21 cellular contexts compared by ENCODE assay signal in genomic region chr2:13578547-13578946, GRCh38.
A peak's percentile ranks its signal among the peaks of the same experiment; 100 is the strongest.
DNase-seq lines count a peak whose midpoint lies in the region; ATAC-seq, FAIRE-seq and TF ChIP-seq lines count a peak whose summit lies in the region.
"Had no signal": no experiment of that assay in that cellular context is flagged by ENCODE, and none has a peak within 500 bp of the region (broad histone marks: within the 10 kb centered on the region; RNA-seq: fewer than 3 reads in every experiment).

No MANE protein-coding gene starts in this region.

- no peaks in the 10 kb centered on the region for H3K36me3 Mint-ChIP-seq in astrocyte (ENCODE audit: low read depth, unreplicated experiment)
- H3K36me3 Mint-ChIP-seq: IgD-negative memory B cell had no signal

- no peaks in the 10 kb centered on the region for H3K36me3 ChIP-seq in astrocyte (ENCODE audit: insufficient read depth, low read length)

- H3K4me3 ChIP-seq in astrocyte (ENCODE audit: insufficient read depth, low read depth, low read length): no peak overlapping the region
- no peak overlapping the region for H3K4me3 ChIP-seq in retinal pigment epithelial cell (ENCODE audit: low read length)
- H3K4me3 ChIP-seq in coronary artery: no peak overlapping the region
- H3K4me3 ChIP-seq: GM23248 had no signal

- H4K20me1 ChIP-seq in astrocyte (ENCODE audit: insufficient read depth, low read length): no peaks in the 10 kb centered on the region

- TF ChIP-seq CTCF in D721Med (IDR thresholded peaks at IDR 0.05; ENCODE audit: insufficient read depth, missing control alignments) (no peak), astrocyte (IDR thresholded peaks at IDR 0.05; ENCODE audit: insufficient read depth, low read depth, low read length) (no peak), retinal pigment epithelial cell (conservative IDR thresholded peaks at IDR 0.05; ENCODE audit: low read depth, low read length) (no peak), coronary artery (IDR thresholded peaks at IDR 0.05) (no peak)

- H3K4me1 Mint-ChIP-seq in astrocyte (ENCODE audit: low read depth, unreplicated experiment): peaks cover 15% of the 10 kb centered on the region
- H3K4me1 Mint-ChIP-seq: B cell, IgD-negative memory B cell had no signal

- no peak overlapping the region for H2AFZ ChIP-seq in astrocyte (ENCODE audit: low read depth, low read length)
- H2AFZ ChIP-seq: GM23248 had no signal

- peak; percentile 37 for ATAC-seq in HG03565 (IDR thresholded peaks at IDR 0.05; ENCODE audit: unreplicated experiment)
- ATAC-seq: HCT116 had no signal

- no peaks in the 10 kb centered on the region for H3K27me3 Mint-ChIP-seq in astrocyte (ENCODE audit: low read depth, unreplicated experiment)
- H3K27me3 Mint-ChIP-seq: B cell; CD4-positive, alpha-beta T cell; IgD-negative memory B cell had no signal

- H3K9me3 Mint-ChIP-seq in astrocyte (ENCODE audit: unreplicated experiment): no peaks in the 10 kb centered on the region
- H3K9me3 Mint-ChIP-seq: IgD-negative memory B cell had no signal

- no peaks in the 10 kb centered on the region for H3K79me2 ChIP-seq in astrocyte (ENCODE audit: insufficient read depth, low read length)

- no peak overlapping the region for H3K9ac ChIP-seq in astrocyte (ENCODE audit: low read length)
- H3K9ac ChIP-seq: GM23248 had no signal

- FAIRE-seq in D721Med (lab: Jason Lieb, UNC) (peak; percentile 66), astrocyte (lab: Jason Lieb, UNC) (no peak)
- FAIRE-seq: A204.1, G401.6, GM12892, H54 had no signal

- H3K27ac ChIP-seq in astrocyte (ENCODE audit: low read depth, low read length) (no peak overlapping the region), coronary artery (no peak overlapping the region)
- H3K27ac ChIP-seq: GM23248 had no signal

- H3K27me3 ChIP-seq in astrocyte (ENCODE audit: insufficient read depth, low read length): no peaks in the 10 kb centered on the region

- DNase-seq in D721Med (ENCODE audit: insufficient read length, low spot score) (no peak), astrocyte (ENCODE audit: low read depth) (peak; percentile 47), retinal pigment epithelial cell (ENCODE audit: low read depth) (peak; percentile 48), coronary artery (ENCODE audit: low spot score) (no peak), RKO (ENCODE audit: low spot score) (no peak)
- DNase-seq in effector CD8-positive, alpha-beta T cell (lab: John Stamatoyannopoulos, UW): no peak
- DNase-seq: C1 segment of cervical spinal cord; CD4-positive, alpha-beta T cell; DMS153; DMS79 treated with DMSO at 0.1 percent for 48 hours; EL; GM23248; KG1 had no signal

- H3K4me2 ChIP-seq in astrocyte (ENCODE audit: low read length): no peak overlapping the region

- H3K4me1 ChIP-seq in astrocyte (ENCODE audit: insufficient read depth, low read length): no peaks in the 10 kb centered on the region

- no peak overlapping the region for H3K27ac Mint-ChIP-seq in astrocyte (ENCODE audit: unreplicated experiment)
- H3K27ac Mint-ChIP-seq: B cell; CD4-positive, alpha-beta T cell; IgD-negative memory B cell had no signal

- H3K9me3 ChIP-seq in astrocyte (ENCODE audit: insufficient read depth, low read depth, low read length): no peaks in the 10 kb centered on the region

- no peak overlapping the region for H3K4me3 Mint-ChIP-seq in astrocyte (ENCODE audit: unreplicated experiment)
- H3K4me3 Mint-ChIP-seq: B cell; CD4-positive, alpha-beta T cell; IgD-negative memory B cell had no signal

Comparison
In these comparisons a context has a peak if more than half of its experiments do, and no peak if none do; other contexts are left out.
1. DNase-seq: peak in astrocyte (single experiment) and retinal pigment epithelial cell (single experiment); none in D721Med (single experiment), coronary artery (single experiment), RKO (single experiment) and effector CD8-positive, alpha-beta T cell (single experiment).